1 cellular context compared by ENCODE assay signal in the genomic region with DNA sequence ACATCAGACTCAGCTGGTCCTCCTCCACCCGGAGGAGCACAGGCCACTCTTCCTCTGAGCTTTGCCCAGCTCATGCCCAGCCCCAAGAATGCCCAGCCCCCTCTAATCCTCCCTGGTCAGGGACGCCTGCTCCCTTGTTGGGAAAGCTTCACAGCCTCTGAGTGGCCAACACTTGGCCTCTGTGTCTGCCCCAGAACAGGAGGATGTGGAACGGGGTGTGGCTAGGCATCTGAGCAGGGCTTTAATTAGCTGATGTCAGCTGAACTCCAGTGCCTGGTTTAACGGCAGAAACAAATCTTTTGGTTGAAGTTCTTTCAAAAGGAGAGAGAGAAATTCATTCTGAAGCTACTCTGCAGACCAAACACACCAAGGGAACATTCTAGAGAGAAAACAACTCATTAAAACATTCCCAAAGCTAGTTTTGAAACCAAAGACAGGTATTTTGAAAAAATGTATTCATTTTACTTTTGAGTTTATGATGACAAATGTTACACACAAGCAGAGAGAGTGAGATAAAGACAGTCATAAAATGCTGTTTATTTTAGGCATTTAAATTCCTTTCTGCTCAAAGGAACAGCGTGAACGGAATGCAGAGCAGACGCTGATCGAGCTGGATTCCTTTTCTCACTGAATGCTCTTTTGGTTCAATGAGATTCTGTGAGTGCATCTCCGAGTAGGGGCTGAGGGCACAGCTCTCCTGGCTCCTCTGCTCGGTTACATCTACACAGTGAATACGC.
TF ChIP-seq lines count a peak whose summit lies in the region.

No MANE protein-coding gene starts in this region.

TF ChIP-seq in GM23338, 12 proteins besides CTCF, POLR2A, EP300 and RAD21 (continued from another document):
- TF ChIP-seq, protein P1, sequence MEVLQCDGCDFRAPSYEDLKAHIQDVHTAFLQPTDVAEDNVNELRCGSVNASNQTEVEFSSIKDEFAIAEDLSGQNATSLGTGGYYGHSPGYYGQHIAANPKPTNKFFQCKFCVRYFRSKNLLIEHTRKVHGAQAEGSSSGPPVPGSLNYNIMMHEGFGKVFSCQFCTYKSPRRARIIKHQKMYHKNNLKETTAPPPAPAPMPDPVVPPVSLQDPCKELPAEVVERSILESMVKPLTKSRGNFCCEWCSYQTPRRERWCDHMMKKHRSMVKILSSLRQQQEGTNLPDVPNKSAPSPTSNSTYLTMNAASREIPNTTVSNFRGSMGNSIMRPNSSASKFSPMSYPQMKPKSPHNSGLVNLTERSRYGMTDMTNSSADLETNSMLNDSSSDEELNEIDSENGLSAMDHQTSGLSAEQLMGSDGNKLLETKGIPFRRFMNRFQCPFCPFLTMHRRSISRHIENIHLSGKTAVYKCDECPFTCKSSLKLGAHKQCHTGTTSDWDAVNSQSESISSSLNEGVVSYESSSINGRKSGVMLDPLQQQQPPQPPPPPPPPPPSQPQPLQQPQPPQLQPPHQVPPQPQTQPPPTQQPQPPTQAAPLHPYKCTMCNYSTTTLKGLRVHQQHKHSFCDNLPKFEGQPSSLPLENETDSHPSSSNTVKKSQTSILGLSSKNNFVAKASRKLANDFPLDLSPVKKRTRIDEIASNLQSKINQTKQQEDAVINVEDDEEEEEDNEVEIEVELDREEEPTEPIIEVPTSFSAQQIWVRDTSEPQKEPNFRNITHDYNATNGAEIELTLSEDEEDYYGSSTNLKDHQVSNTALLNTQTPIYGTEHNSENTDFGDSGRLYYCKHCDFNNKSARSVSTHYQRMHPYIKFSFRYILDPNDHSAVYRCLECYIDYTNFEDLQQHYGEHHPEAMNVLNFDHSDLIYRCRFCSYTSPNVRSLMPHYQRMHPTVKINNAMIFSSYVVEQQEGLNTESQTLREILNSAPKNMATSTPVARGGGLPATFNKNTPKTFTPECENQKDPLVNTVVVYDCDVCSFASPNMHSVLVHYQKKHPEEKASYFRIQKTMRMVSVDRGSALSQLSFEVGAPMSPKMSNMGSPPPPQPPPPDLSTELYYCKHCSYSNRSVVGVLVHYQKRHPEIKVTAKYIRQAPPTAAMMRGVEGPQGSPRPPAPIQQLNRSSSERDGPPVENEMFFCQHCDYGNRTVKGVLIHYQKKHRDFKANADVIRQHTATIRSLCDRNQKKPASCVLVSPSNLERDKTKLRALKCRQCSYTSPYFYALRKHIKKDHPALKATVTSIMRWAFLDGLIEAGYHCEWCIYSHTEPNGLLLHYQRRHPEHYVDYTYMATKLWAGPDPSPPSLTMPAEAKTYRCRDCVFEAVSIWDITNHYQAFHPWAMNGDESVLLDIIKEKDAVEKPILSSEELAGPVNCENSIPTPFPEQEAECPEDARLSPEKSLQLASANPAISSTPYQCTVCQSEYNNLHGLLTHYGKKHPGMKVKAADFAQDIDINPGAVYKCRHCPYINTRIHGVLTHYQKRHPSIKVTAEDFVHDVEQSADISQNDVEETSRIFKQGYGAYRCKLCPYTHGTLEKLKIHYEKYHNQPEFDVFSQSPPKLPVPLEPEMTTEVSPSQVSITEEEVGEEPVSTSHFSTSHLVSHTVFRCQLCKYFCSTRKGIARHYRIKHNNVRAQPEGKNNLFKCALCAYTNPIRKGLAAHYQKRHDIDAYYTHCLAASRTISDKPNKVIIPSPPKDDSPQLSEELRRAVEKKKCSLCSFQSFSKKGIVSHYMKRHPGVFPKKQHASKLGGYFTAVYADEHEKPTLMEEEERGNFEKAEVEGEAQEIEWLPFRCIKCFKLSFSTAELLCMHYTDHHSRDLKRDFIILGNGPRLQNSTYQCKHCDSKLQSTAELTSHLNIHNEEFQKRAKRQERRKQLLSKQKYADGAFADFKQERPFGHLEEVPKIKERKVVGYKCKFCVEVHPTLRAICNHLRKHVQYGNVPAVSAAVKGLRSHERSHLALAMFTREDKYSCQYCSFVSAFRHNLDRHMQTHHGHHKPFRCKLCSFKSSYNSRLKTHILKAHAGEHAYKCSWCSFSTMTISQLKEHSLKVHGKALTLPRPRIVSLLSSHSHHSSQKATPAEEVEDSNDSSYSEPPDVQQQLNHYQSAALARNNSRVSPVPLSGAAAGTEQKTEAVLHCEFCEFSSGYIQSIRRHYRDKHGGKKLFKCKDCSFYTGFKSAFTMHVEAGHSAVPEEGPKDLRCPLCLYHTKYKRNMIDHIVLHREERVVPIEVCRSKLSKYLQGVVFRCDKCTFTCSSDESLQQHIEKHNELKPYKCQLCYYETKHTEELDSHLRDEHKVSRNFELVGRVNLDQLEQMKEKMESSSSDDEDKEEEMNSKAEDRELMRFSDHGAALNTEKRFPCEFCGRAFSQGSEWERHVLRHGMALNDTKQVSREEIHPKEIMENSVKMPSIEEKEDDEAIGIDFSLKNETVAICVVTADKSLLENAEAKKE (CRISPR knock-in tag; IDR thresholded peaks at IDR 0.05): no peak
- TF ChIP-seq EZH2phosphoT487 (IDR thresholded peaks at IDR 0.05; ENCODE audit: unreplicated experiment) (no peak), STAT1 (IDR thresholded peaks at IDR 0.05; ENCODE audit: unreplicated experiment) (no peak), EZH2 (IDR thresholded peaks at IDR 0.05; ENCODE audit: low read depth, unreplicated experiment) (no peak), POLR2AphosphoS5 (IDR thresholded peaks at IDR 0.05; ENCODE audit: low read depth) (no peak), NANOG (IDR thresholded peaks at IDR 0.05; ENCODE audit: borderline replicate concordance) (no peak), JUNB (IDR thresholded peaks at IDR 0.05; ENCODE audit: unreplicated experiment) (no peak), ZNF331 (CRISPR knock-in tag; IDR thresholded peaks at IDR 0.05; ENCODE audit: low read depth) (no peak)
- TF ChIP-seq, protein P2, sequence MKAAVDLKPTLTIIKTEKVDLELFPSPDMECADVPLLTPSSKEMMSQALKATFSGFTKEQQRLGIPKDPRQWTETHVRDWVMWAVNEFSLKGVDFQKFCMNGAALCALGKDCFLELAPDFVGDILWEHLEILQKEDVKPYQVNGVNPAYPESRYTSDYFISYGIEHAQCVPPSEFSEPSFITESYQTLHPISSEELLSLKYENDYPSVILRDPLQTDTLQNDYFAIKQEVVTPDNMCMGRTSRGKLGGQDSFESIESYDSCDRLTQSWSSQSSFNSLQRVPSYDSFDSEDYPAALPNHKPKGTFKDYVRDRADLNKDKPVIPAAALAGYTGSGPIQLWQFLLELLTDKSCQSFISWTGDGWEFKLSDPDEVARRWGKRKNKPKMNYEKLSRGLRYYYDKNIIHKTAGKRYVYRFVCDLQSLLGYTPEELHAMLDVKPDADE (IDR thresholded peaks at IDR 0.05): no peak
- TF ChIP-seq, protein P3, sequence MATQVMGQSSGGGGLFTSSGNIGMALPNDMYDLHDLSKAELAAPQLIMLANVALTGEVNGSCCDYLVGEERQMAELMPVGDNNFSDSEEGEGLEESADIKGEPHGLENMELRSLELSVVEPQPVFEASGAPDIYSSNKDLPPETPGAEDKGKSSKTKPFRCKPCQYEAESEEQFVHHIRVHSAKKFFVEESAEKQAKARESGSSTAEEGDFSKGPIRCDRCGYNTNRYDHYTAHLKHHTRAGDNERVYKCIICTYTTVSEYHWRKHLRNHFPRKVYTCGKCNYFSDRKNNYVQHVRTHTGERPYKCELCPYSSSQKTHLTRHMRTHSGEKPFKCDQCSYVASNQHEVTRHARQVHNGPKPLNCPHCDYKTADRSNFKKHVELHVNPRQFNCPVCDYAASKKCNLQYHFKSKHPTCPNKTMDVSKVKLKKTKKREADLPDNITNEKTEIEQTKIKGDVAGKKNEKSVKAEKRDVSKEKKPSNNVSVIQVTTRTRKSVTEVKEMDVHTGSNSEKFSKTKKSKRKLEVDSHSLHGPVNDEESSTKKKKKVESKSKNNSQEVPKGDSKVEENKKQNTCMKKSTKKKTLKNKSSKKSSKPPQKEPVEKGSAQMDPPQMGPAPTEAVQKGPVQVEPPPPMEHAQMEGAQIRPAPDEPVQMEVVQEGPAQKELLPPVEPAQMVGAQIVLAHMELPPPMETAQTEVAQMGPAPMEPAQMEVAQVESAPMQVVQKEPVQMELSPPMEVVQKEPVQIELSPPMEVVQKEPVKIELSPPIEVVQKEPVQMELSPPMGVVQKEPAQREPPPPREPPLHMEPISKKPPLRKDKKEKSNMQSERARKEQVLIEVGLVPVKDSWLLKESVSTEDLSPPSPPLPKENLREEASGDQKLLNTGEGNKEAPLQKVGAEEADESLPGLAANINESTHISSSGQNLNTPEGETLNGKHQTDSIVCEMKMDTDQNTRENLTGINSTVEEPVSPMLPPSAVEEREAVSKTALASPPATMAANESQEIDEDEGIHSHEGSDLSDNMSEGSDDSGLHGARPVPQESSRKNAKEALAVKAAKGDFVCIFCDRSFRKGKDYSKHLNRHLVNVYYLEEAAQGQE (IDR thresholded peaks at IDR 0.05; ENCODE audit: unreplicated experiment): no peak
TF ChIP-seq in GM23338: peak in this region for 0.
